Comparison of ENCODE assay signal across 8 cellular contexts in the genomic region with DNA sequence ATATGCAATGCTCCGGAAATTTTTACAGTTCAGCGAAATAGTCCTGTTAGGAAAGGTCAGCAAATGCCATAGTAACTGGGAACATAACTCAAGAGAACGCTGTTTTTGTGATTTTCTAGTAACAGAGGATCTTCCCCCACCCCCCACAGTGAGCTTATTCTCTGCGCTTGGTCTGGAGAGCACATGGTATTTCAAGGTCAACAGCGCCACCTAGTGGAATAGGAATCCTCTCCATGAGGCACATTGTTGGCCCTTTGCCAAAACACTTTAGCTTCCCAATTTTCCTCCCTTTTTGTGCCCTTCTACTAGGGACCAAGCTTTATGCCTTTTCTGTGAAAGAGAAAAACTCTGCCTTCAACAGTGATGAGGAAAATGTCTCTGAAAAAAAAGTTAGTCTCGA. TPM values are rescaled to one million over a fixed set of nuclear protein-coding genes. Genes with fewer than 3 reads are reported as not detected.
DNase-seq lines count a peak whose midpoint lies in the region; ATAC-seq and TF ChIP-seq lines count a peak whose summit lies in the region.

No MANE protein-coding gene starts in this region.

- no peak for TF ChIP-seq EP300 in Ishikawa (IDR thresholded peaks at IDR 0.05; ENCODE audit: borderline replicate concordance)

- H3K36me3 Mint-ChIP-seq in activated CD8-positive, alpha-beta memory T cell treated with anti-CD3 and anti-CD28 coated beads, Interleukin-2, amount 10 ng/mL, durations not matched to agents 7 days and 5 days = no peaks in the 10 kb centered on the region
- H3K36me3 Mint-ChIP-seq in osteocyte (ENCODE audit: unreplicated experiment) = no peaks in the 10 kb centered on the region
- H3K36me3 Mint-ChIP-seq in natural killer cell = peaks cover 14% of the 10 kb centered on the region
- no peaks in the 10 kb centered on the region for H3K36me3 Mint-ChIP-seq in T-helper 2 cell treated with Interferon-gamma antibody and Interleukin-4, amounts not matched to agents 5 μg/mL and 100 μg/mL, for 36 hours (ENCODE audit: low read depth)

- no peak overlapping the region for H3K4me3 Mint-ChIP-seq in activated CD8-positive, alpha-beta memory T cell treated with anti-CD3 and anti-CD28 coated beads, Interleukin-2, amount 10 ng/mL, durations not matched to agents 7 days and 5 days
- H3K4me3 Mint-ChIP-seq in osteocyte (ENCODE audit: unreplicated experiment) (no peak overlapping the region), natural killer cell (no peak overlapping the region)
- no peak overlapping the region for H3K4me3 Mint-ChIP-seq in T-helper 2 cell treated with Interferon-gamma antibody and Interleukin-4, amounts not matched to agents 5 μg/mL and 100 μg/mL, for 36 hours

- TF ChIP-seq CTCF in osteocyte (IDR thresholded peaks at IDR 0.05) (peak; percentile 16), natural killer cell (IDR thresholded peaks at IDR 0.05) (no peak)

- DNase-seq in activated CD8-positive, alpha-beta memory T cell treated with anti-CD3 and anti-CD28 coated beads, Interleukin-2, amount 10 ng/mL, durations not matched to agents 7 days and 5 days = peak; percentile 41
- no peak for DNase-seq in activated CD8-positive, alpha-beta memory T cell treated with anti-CD3 and anti-CD28 coated beads for 24 hours
- peak; percentile 80 for DNase-seq in OCI-M1 (lab: John Stamatoyannopoulos, UW)
- DNase-seq in dermis microvascular lymphatic vessel endothelial cell (ENCODE audit: low read depth in 2 of 2) = peak; percentile 12 to 75
- DNase-seq in osteocyte (ENCODE audit: extremely low spot score, unreplicated experiment) = no peak
- DNase-seq in natural killer cell = no peak
- DNase-seq in T-helper 2 cell treated with Interferon-gamma antibody and Interleukin-4, amounts not matched to agents 5 μg/mL and 100 μg/mL, for 36 hours (ENCODE audit: low spot score) = no peak

- peak; percentile 67 for TF ChIP-seq RAD21 in Ishikawa (IDR thresholded peaks at IDR 0.05; ENCODE audit: low read depth)

- H3K4me1 Mint-ChIP-seq in activated CD8-positive, alpha-beta memory T cell treated with anti-CD3 and anti-CD28 coated beads, Interleukin-2, amount 10 ng/mL, durations not matched to agents 7 days and 5 days = no peaks in the 10 kb centered on the region
- H3K4me1 Mint-ChIP-seq in osteocyte (ENCODE audit: unreplicated experiment) = no peaks in the 10 kb centered on the region
- no peaks in the 10 kb centered on the region for H3K4me1 Mint-ChIP-seq in natural killer cell
- H3K4me1 Mint-ChIP-seq in T-helper 2 cell treated with Interferon-gamma antibody and Interleukin-4, amounts not matched to agents 5 μg/mL and 100 μg/mL, for 36 hours (ENCODE audit: low read depth) = no peaks in the 10 kb centered on the region

- intact Hi-C loops in natural killer cell (cut with micrococcal nuclease) = no loop called here

- no peaks in the 10 kb centered on the region for H3K27me3 Mint-ChIP-seq in activated CD8-positive, alpha-beta memory T cell treated with anti-CD3 and anti-CD28 coated beads, Interleukin-2, amount 10 ng/mL, durations not matched to agents 7 days and 5 days
- H3K27me3 Mint-ChIP-seq in osteocyte (ENCODE audit: unreplicated experiment) (no peaks in the 10 kb centered on the region), natural killer cell (ENCODE audit: low read depth in 2 of 2) (no peaks in the 10 kb centered on the region)
- H3K27me3 Mint-ChIP-seq in T-helper 2 cell treated with Interferon-gamma antibody and Interleukin-4, amounts not matched to agents 5 μg/mL and 100 μg/mL, for 36 hours (ENCODE audit: low read depth) = no peaks in the 10 kb centered on the region

- H3K27ac Mint-ChIP-seq in activated CD8-positive, alpha-beta memory T cell treated with anti-CD3 and anti-CD28 coated beads, Interleukin-2, amount 10 ng/mL, durations not matched to agents 7 days and 5 days = no peak overlapping the region
- H3K27ac Mint-ChIP-seq in osteocyte (ENCODE audit: unreplicated experiment) (no peak overlapping the region), natural killer cell (no peak overlapping the region)
- H3K27ac Mint-ChIP-seq in T-helper 2 cell treated with Interferon-gamma antibody and Interleukin-4, amounts not matched to agents 5 μg/mL and 100 μg/mL, for 36 hours = no peak overlapping the region

- ATAC-seq in activated CD8-positive, alpha-beta memory T cell treated with anti-CD3 and anti-CD28 coated beads, Interleukin-2, amount 10 ng/mL, durations not matched to agents 7 days and 5 days = no peak
- no peak for ATAC-seq in natural killer cell

- peaks cover 6% of the 10 kb centered on the region for H3K9me3 Mint-ChIP-seq in activated CD8-positive, alpha-beta memory T cell treated with anti-CD3 and anti-CD28 coated beads, Interleukin-2, amount 10 ng/mL, durations not matched to agents 7 days and 5 days (ENCODE audit: low read depth)
- H3K9me3 Mint-ChIP-seq in osteocyte (ENCODE audit: unreplicated experiment) = peaks cover 38% of the 10 kb centered on the region
- H3K9me3 Mint-ChIP-seq in natural killer cell = peaks cover 12 to 19% of the 10 kb centered on the region in 2 donors
- peaks cover 10% of the 10 kb centered on the region for H3K9me3 Mint-ChIP-seq in T-helper 2 cell treated with Interferon-gamma antibody and Interleukin-4, amounts not matched to agents 5 μg/mL and 100 μg/mL, for 36 hours

- CTCF ChIA-PET in activated CD8-positive, alpha-beta memory T cell treated with anti-CD3 and anti-CD28 coated beads, Interleukin-2, amount 10 ng/mL, durations not matched to agents 7 days and 5 days (lab: Charles Lee) = no interaction called here

TF ChIP-seq in Ishikawa, 13 proteins besides CTCF, POLR2A, EP300 and RAD21:
- TF ChIP-seq TAF1 (IDR thresholded peaks at IDR 0.05; ENCODE audit: low read depth) (no peak), YY1 (IDR thresholded peaks at IDR 0.05; ENCODE audit: low read depth) (no peak), NFIC (IDR thresholded peaks at IDR 0.05) (peak; percentile 89)
- TF ChIP-seq, protein P1, sequence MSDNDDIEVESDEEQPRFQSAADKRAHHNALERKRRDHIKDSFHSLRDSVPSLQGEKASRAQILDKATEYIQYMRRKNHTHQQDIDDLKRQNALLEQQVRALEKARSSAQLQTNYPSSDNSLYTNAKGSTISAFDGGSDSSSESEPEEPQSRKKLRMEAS (IDR thresholded peaks at IDR 0.05) = peak; percentile 27; the same call in 1 of the 2 replicates
TF ChIP-seq in Ishikawa: peak in this region for 2.

RNA-seq across cellular contexts. Expression of a gene that starts 13.2 kb away (rescaled TPM):
- total RNA-seq in activated CD8-positive, alpha-beta memory T cell treated with anti-CD3 and anti-CD28 coated beads, Interleukin-2, amount 10 ng/mL, durations not matched to agents 7 days and 5 days = not detected
- total RNA-seq in dermis microvascular lymphatic vessel endothelial cell (not detected in 2 replicates), osteocyte (not detected in 2 replicates), natural killer cell (not detected)

RNA-seq across cellular contexts. Expression of a gene that starts 37.1 kb away (rescaled TPM):
- total RNA-seq in activated CD8-positive, alpha-beta memory T cell treated with anti-CD3 and anti-CD28 coated beads, Interleukin-2, amount 10 ng/mL, durations not matched to agents 7 days and 5 days = not detected
- total RNA-seq in dermis microvascular lymphatic vessel endothelial cell (not detected in 2 replicates), osteocyte (not detected in 2 replicates), natural killer cell (not detected)

RNA-seq across cellular contexts. Expression of a gene that starts 43.4 kb away (rescaled TPM):
- total RNA-seq in activated CD8-positive, alpha-beta memory T cell treated with anti-CD3 and anti-CD28 coated beads, Interleukin-2, amount 10 ng/mL, durations not matched to agents 7 days and 5 days = not detected
- not detected in 2 replicates for total RNA-seq in dermis microvascular lymphatic vessel endothelial cell
- total RNA-seq in osteocyte = not detected in 2 replicates
- total RNA-seq in natural killer cell = not detected

Comparison
In these comparisons a context has a peak if more than half of its experiments do, and no peak if none do; other contexts are left out.
1. DNase-seq: peak in activated CD8-positive, alpha-beta memory T cell treated with anti-CD3 and anti-CD28 coated beads, Interleukin-2, amount 10 ng/mL, durations not matched to agents 7 days and 5 days (single experiment), OCI-M1 (single experiment) and dermis microvascular lymphatic vessel endothelial cell (2 of 2); none in activated CD8-positive, alpha-beta memory T cell treated with anti-CD3 and anti-CD28 coated beads for 24 hours (single experiment), osteocyte (single experiment), natural killer cell (single experiment) and T-helper 2 cell treated with Interferon-gamma antibody and Interleukin-4, amounts not matched to agents 5 μg/mL and 100 μg/mL, for 36 hours (single experiment).